ENCODE assay signal across 19 cellular contexts in the genomic region with DNA sequence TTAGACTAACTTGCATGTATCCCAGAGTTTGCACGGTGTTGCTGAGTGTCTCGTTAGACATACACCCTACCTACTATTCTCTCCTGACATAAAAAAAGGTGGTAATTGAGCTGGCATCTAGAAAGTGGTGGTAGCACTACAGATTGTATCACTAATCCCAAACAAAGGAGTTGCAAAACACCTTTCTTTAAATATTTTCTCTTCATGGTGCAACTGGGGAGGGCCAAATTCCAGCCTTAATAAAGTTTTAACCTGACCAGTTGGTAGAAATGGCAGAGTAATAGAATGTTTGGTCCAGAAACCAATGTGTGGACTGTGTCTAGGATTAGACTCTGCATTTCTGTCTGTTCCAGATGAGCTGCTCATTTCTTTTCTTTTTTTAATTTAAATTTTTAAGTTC. TPM values are rescaled to one million over a fixed set of nuclear protein-coding genes. Genes with fewer than 3 reads are reported as not detected.
DNase-seq lines count a peak whose midpoint lies in the region; TF ChIP-seq lines count a peak whose summit lies in the region.
"Had no signal": no experiment of that assay in that cellular context is flagged by ENCODE, and none has a peak within 500 bp of the region (broad histone marks: within the 10 kb centered on the region; RNA-seq: fewer than 3 reads in every experiment).

No MANE protein-coding gene starts in this region.

- H3K27me3 ChIP-seq in esophagus muscularis mucosa = no peaks in the 10 kb centered on the region
- H3K27me3 ChIP-seq: BLaER1 treated with 17β-estradiol and CSF1 and Interleukin-3, amounts not matched to agents 10 nM and 100 nM; SJCRH30 had no signal

- H3K36me3 ChIP-seq in esophagus muscularis mucosa = no peaks in the 10 kb centered on the region
- H3K36me3 ChIP-seq: BLaER1 treated with 17β-estradiol and CSF1 and Interleukin-3, amounts not matched to agents 10 nM and 100 nM; SJCRH30 had no signal

- no peak for TF ChIP-seq CTCF in esophagus muscularis mucosa (IDR thresholded peaks at IDR 0.05)

- H3K4me1 ChIP-seq in esophagus muscularis mucosa = peaks cover 70 to 86% (median 86%) of the 10 kb centered on the region in 4 donors
- H3K4me1 ChIP-seq: BLaER1 treated with 17β-estradiol and CSF1 and Interleukin-3, amounts not matched to agents 10 nM and 100 nM; Caco-2; SJCRH30 had no signal

- no peak for TF ChIP-seq EP300 in esophagus muscularis mucosa (IDR thresholded peaks at IDR 0.05)

- 91% methylated on average over 2 of the region's 2 CpGs for WGBS in esophagus muscularis mucosa

- TF ChIP-seq POLR2A in esophagus muscularis mucosa (IDR thresholded peaks at IDR 0.05; ENCODE audit: low read depth) = no peak

- H3K9me3 ChIP-seq in esophagus muscularis mucosa = no peaks in the 10 kb centered on the region
- H3K9me3 ChIP-seq: BLaER1 treated with 17β-estradiol and CSF1 and Interleukin-3, amounts not matched to agents 10 nM and 100 nM; Caco-2; SJCRH30 had no signal

- intact Hi-C loops in esophagus muscularis mucosa (cut with DNase I) (loop anchor here (5.0 kb wide), 1 partner anchor 50 kb away; no protein-coding TSS in a partner anchor), posterior cingulate gyrus (cut with DNase I) (loop anchor here (5.0 kb wide), 2 partner anchors 35 to 60 kb away; no protein-coding TSS in a partner anchor)

- H3K27ac ChIP-seq in angular gyrus (ENCODE audit: low read depth, low read length) (peak overlapping the region; percentile 56), esophagus muscularis mucosa (replicated peaks in 1 of 4) (peak overlapping the region in 3 of 4 donors; percentile 8 to 74 (median 59))
- H3K27ac ChIP-seq: BLaER1 treated with 17β-estradiol and CSF1 and Interleukin-3, amounts not matched to agents 10 nM and 100 nM; SJCRH30 had no signal

- no peak overlapping the region for H3K4me3 ChIP-seq in esophagus muscularis mucosa
- H3K4me3 ChIP-seq: BLaER1 treated with 17β-estradiol and CSF1 and Interleukin-3, amounts not matched to agents 10 nM and 100 nM; SJCRH30 had no signal

- no peak for DNase-seq in esophagus muscularis mucosa (ENCODE audit: extremely low spot score)
- peak; percentile 37 for DNase-seq in pons (ENCODE audit: low spot score)
- no peak for DNase-seq in activated CD4-positive, CD25-positive, alpha-beta regulatory T cell (lab: John Stamatoyannopoulos, UW)
- DNase-seq in HCEC 1CT = no peak
- no peak for DNase-seq in posterior cingulate gyrus
- DNase-seq in putamen (ENCODE audit: low spot score) = no peak
- DNase-seq: Caco-2; CD4-positive, alpha-beta memory T cell; H7; MM.1S; NCI-H1048; NCI-H1436; NCI-H187 treated with DMSO at 0.1 percent for 48 hours; NCI-H2107; NCI-H510A; NK-92 treated with Interleukin-12 subunit alpha and Interleukin-12 subunit beta, amount 100 ng/mL, for 24 hours; SJCRH30 had no signal

RNA-seq across cellular contexts. Expression of a gene that starts 40.0 kb away (rescaled TPM):
- 100 to 1,000 TPM; 134 to 183 (median 148) TPM for total RNA-seq in esophagus muscularis mucosa
